ENCODE assay signal across 8 cellular contexts in the genomic region with DNA sequence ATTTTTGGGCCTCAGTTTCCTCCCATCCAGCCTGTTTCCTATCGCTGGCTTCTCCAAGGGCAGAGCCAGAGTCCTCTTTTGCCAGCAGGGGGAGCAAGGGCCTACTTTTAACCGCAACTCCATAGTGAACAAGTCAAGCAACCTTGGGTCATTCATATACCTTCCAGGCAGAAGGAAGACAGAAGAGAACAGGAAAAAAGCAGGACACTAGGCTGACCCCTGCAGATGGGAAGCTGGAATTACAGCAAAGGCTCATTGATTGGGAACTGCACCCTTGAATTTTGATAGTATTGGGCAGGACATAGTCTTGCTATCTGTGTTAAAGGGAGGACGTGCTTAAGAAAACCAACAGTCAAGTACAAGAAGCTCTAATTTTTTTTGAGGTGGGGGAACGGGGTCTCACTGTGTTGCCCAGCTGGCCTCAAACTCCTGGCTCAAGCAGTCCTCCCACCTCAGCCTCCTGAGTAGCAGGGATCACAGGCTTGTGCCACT. TPM values are rescaled to one million over a fixed set of nuclear protein-coding genes. Genes with fewer than 3 reads are reported as not detected.
DNase-seq lines count a peak whose midpoint lies in the region; ATAC-seq and TF ChIP-seq lines count a peak whose summit lies in the region.

No MANE protein-coding gene starts in this region.

- no peak overlapping the region for H3K4me3 Mint-ChIP-seq in mesothelial cell of epicardium

- ATAC-seq in HG03571 (IDR thresholded peaks at IDR 0.05; ENCODE audit: unreplicated experiment), result no peak

- H3K27ac Mint-ChIP-seq in mesothelial cell of epicardium, result peak overlapping the region; percentile 48

- H3K36me3 Mint-ChIP-seq in mesothelial cell of epicardium, result peaks cover 19% of the 10 kb centered on the region

- H3K4me1 ChIP-seq in BE2C, result peaks cover 8% of the 10 kb centered on the region

- H3K27me3 Mint-ChIP-seq in mesothelial cell of epicardium (ENCODE audit: low read depth), result no peaks in the 10 kb centered on the region

- H3K9me3 Mint-ChIP-seq in mesothelial cell of epicardium, result no peaks in the 10 kb centered on the region

- H3K27me3 ChIP-seq in BE2C, result no peaks in the 10 kb centered on the region

- DNase-seq in BE2C (peak; percentile 87), HK-2 (ENCODE audit: unreplicated experiment) (peak; percentile 78), NCI-H526 (lab: John Stamatoyannopoulos, UW) (peak; percentile 81 to 88), mesothelial cell of epicardium (ENCODE audit: low spot score in 2 of 2, unreplicated experiment in 2 of 2) (peak in 1 of 2 experiments; percentile 74)
- DNase-seq in activated CD4-positive, alpha-beta T cell treated with anti-CD3 and anti-CD28 coated beads, Interleukin-2, amount 50 U/mL, for 24 hours (ENCODE audit: low read depth in 1 of 2, low spot score in 1 of 2), result peak; percentile 13 to 46
- DNase-seq in effector CD8-positive, alpha-beta T cell (lab: John Stamatoyannopoulos, UW), result peak; percentile 11
- DNase-seq in stimulated activated naive CD4-positive, alpha-beta T cell treated with Interleukin-2 at 50 U/mL for 16 hours (lab: John Stamatoyannopoulos, UW), result peak; percentile 25

- peaks cover 32% of the 10 kb centered on the region for H3K36me3 ChIP-seq in BE2C

- peak; percentile 100 for TF ChIP-seq CTCF in BE2C (IDR thresholded peaks at IDR 0.05; ENCODE audit: low read depth, low read length)
- peak; percentile 85 for TF ChIP-seq CTCF in mesothelial cell of epicardium (IDR thresholded peaks at IDR 0.05; ENCODE audit: unreplicated experiment)

- no peak overlapping the region for H3K4me3 ChIP-seq in BE2C (ENCODE audit: low read depth, low read length)

- no peaks in the 10 kb centered on the region for H3K9me3 ChIP-seq in BE2C

- H3K4me1 Mint-ChIP-seq in mesothelial cell of epicardium, result peaks cover 18% of the 10 kb centered on the region

RNA-seq across cellular contexts. Expression of a gene that starts 30.1 kb away (rescaled TPM):
- not detected for polyA plus RNA-seq in BE2C (2012; ENCODE audit: insufficient read depth, insufficient read length, low read depth)
- not detected in 3 replicates for total RNA-seq in mesothelial cell of epicardium

RNA-seq across cellular contexts. Expression of a gene that starts 31.5 kb away (rescaled TPM):
- polyA plus RNA-seq in BE2C (2012; ENCODE audit: insufficient read depth, insufficient read length, low read depth), result 52.1 TPM
- 112 to 118 TPM (median 117 TPM) in 3 replicates for total RNA-seq in mesothelial cell of epicardium
